Comparison of ENCODE assay signal across 8 cellular contexts in the genomic region with DNA sequence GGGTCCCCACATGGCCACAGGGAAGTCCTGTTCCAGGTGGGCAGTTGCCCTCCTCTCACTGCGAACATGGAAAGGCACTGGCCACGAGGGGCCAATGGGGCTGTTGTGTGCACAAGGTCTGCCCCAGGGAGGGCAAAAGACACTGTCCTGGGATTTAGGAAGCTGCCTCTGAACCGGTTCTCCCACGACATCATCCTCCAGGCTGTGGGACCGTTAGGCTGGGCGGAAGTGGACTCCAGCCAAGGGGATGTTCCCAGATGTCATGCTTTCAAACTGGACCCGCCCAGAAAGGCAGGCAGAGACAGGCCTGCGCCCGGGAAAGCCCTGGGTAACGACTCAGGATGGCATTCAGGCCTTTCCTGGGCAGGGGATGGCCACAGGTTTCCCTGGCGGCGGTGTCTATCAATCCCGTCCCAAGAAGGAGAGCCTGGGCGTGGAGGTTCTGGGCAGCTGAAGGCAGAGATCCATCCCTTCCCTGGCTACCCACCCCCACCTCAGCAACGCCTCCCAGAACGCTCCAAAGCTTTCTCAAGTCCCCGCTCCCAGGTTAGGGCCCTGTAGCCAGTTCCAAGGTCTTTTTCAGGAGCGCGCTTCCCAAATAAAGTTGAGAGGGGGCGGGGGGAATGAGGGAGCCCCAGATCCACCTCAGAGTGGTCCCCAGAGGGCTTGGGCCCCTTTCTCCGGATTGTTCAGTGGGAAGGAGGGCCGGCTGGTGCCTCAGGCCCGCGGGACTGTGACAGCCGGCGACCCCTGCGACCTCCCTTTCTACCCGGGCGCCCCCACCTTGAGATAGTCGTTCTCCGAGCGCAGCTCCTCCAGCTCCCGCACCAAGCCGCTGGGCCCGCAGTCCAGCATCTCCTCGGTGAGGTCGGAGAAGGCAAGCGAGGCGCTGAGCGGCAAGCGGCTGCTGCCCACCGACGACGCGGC. TPM values are rescaled to one million over a fixed set of nuclear protein-coding genes. Genes with fewer than 3 reads are reported as not detected.
DNase-seq lines count a peak whose midpoint lies in the region; ATAC-seq and TF ChIP-seq lines count a peak whose summit lies in the region.

No MANE protein-coding gene starts in this region.

- H3K9me3 ChIP-seq in OCI-LY1 (ENCODE audit: low read length): no peaks in the 10 kb centered on the region
- no peaks in the 10 kb centered on the region for H3K9me3 ChIP-seq in skeletal muscle tissue (ENCODE audit: control insufficient read depth in 3 of 3, low read length in 3 of 3)

- peak overlapping the region; percentile 64 for H3K4me2 ChIP-seq in OCI-LY1 (ENCODE audit: low read length)

- no peaks in the 10 kb centered on the region for H4K20me1 ChIP-seq in OCI-LY1 (ENCODE audit: insufficient read depth, low read length)

- DNase-seq in ACHN: peak; percentile 78
- DNase-seq in caudate nucleus (lab: John Stamatoyannopoulos, UW): peak in 59 of 61 donors; percentile 34 to 85 (median 69)
- DNase-seq in islet precursor cell: peak; percentile 85
- DNase-seq in activated CD4-positive, CD25-positive, alpha-beta regulatory T cell (lab: John Stamatoyannopoulos, UW): no peak

- H3K9me2 ChIP-seq in OCI-LY1 (ENCODE audit: low read depth, low read length): no peaks in the 10 kb centered on the region

- H3K4me3 ChIP-seq in GM12875 (ENCODE audit: low read depth, low read length): peak overlapping the region; percentile 55
- peak overlapping the region; percentile 57 for H3K4me3 ChIP-seq in OCI-LY1 (ENCODE audit: low read depth, low read length, poor library complexity, severe bottlenecking)
- peak overlapping the region; percentile 63 to 77 (median 75) for H3K4me3 ChIP-seq in skeletal muscle tissue (ENCODE audit: low read length in 3 of 3)

- no peak for ATAC-seq in GM21367 (IDR thresholded peaks at IDR 0.05; ENCODE audit: unreplicated experiment)

- H3K36me3 ChIP-seq in OCI-LY1 (ENCODE audit: insufficient read depth, low read length): no peaks in the 10 kb centered on the region
- no peaks in the 10 kb centered on the region for H3K36me3 ChIP-seq in skeletal muscle tissue (ENCODE audit: control insufficient read depth in 3 of 3, insufficient read depth in 3 of 3, low read length in 3 of 3)

- no peak overlapping the region for H3K27ac ChIP-seq in OCI-LY1 (ENCODE audit: low read depth, low read length, poor library complexity, severe bottlenecking)
- peak overlapping the region; percentile 76 for H3K27ac ChIP-seq in caudate nucleus (ENCODE audit: low read depth, low read length)
- H3K27ac ChIP-seq in skeletal muscle tissue (ENCODE audit: low read depth, low read length): peak overlapping the region; percentile 80

- no peaks in the 10 kb centered on the region for H3K79me2 ChIP-seq in OCI-LY1 (ENCODE audit: insufficient read depth, low read length)

- H3K9ac ChIP-seq in OCI-LY1 (ENCODE audit: low read length): peak overlapping the region; percentile 59; the same call in 1 of the 2 replicates
- H3K9ac ChIP-seq in skeletal muscle tissue (ENCODE audit: low read depth in 1 of 3, low read length in 3 of 3): peak overlapping the region; percentile 64 to 77 (median 70)

- H3F3A ChIP-seq in OCI-LY1 (ENCODE audit: insufficient read depth, low read length): no peaks in the 10 kb centered on the region

- peaks cover 56% of the 10 kb centered on the region for H3K4me1 ChIP-seq in OCI-LY1 (ENCODE audit: insufficient read depth, low read length, severe bottlenecking)
- peaks cover 33 to 39% (median 38%) of the 10 kb centered on the region in 3 donors for H3K4me1 ChIP-seq in skeletal muscle tissue (ENCODE audit: control insufficient read depth in 3 of 3, insufficient read depth in 3 of 3, low read length in 3 of 3)

- in situ Hi-C loops in ACHN (cut with HindIII; ENCODE audit: low pct_ligation_motif_present, low pct_unique_long_range_greater_than_20kb, low sequenced_read_pairs): no loop called here

- no peak for TF ChIP-seq CTCF in GM12875 (IDR thresholded peaks at IDR 0.05; ENCODE audit: borderline replicate concordance, insufficient read depth, low read depth, low read length)
- no peak for TF ChIP-seq CTCF in OCI-LY1 (IDR thresholded peaks at IDR 0.05; ENCODE audit: low read length)

- H3K27me3 ChIP-seq in OCI-LY1 (ENCODE audit: insufficient read depth, low read length) (no peaks in the 10 kb centered on the region; the same call in 1 of the 2 replicates), skeletal muscle tissue (ENCODE audit: control insufficient read depth in 3 of 3, insufficient read depth in 3 of 3, low read length in 3 of 3) (peaks cover 0 to 28% (median 17%) of the 10 kb centered on the region in 3 donors)

- no peak overlapping the region for H2AFZ ChIP-seq in OCI-LY1 (ENCODE audit: low read length)

RNA-seq across cellular contexts. Expression of a gene that starts 13.8 kb away (rescaled TPM):
- under 0.01 TPM for total RNA-seq in skeletal muscle tissue

Comparison
In these comparisons a context has a peak if more than half of its experiments do, and no peak if none do; other contexts are left out.
1. DNase-seq: peak in ACHN (single experiment), caudate nucleus (59 of 61) and islet precursor cell (single experiment); none in activated CD4-positive, CD25-positive, alpha-beta regulatory T cell (0 of 4).
2. Peak in every context shown above with its lines, with median percentiles within 50 percentile points of each other: H3K4me3 ChIP-seq.